19 cellular contexts compared by ENCODE assay signal in genomic region chrX:111180750-111181240, GRCh38.
"Had no signal": no experiment of that assay in that cellular context is flagged by ENCODE, and none has a peak within 500 bp of the region (broad histone marks: within the 10 kb centered on the region; RNA-seq: fewer than 3 reads in every experiment).

No MANE protein-coding gene starts in this region.

- H3K36me3 ChIP-seq: brain microvascular endothelial cell, lower lobe of right lung, upper lobe of left lung had no signal

- H3K27me3 ChIP-seq: brain microvascular endothelial cell, upper lobe of left lung had no signal

- H3K4me1 ChIP-seq: lower lobe of right lung, upper lobe of left lung had no signal

- H3K4me1 Mint-ChIP-seq: activated B cell treated with CpG ODN at 0.5 μM for 24 hours; activated CD4-positive, alpha-beta T cell treated with anti-CD3 and anti-CD28 coated beads, Interleukin-2, amount 10 ng/mL, durations not matched to agents 24 days and 14 days; central memory CD8-positive, alpha-beta T cell had no signal

- H3K9me3 ChIP-seq: lower lobe of right lung, upper lobe of left lung had no signal

- H3K4me3 ChIP-seq: lower lobe of right lung, upper lobe of left lung had no signal

- H3K27ac Mint-ChIP-seq: activated B cell treated with CpG ODN at 0.5 μM for 24 hours; activated CD4-positive, alpha-beta T cell treated with anti-CD3 and anti-CD28 coated beads, Interleukin-2, amount 10 ng/mL, durations not matched to agents 24 days and 14 days; activated CD8-positive, alpha-beta T cell treated with anti-CD3 and anti-CD28 coated beads, Interleukin-2, amount 10 ng/mL, durations not matched to agents 7 days and 5 days; activated naive CD4-positive, alpha-beta T cell treated with anti-CD3 and anti-CD28 coated beads, Interleukin-2, amount 50 U/mL, for 72 hours; stimulated activated naive CD8-positive, alpha-beta T cell treated with anti-CD3 and anti-CD28 coated beads, Interleukin-15, Interleukin-2, amounts not matched to agents 100 ng/mL and 50 ng/mL, for 24 hours had no signal

- H3K36me3 Mint-ChIP-seq: activated naive CD4-positive, alpha-beta T cell treated with anti-CD3 and anti-CD28 coated beads, Interleukin-2, amount 50 U/mL, for 72 hours had no signal

- H3K27me3 Mint-ChIP-seq: activated B cell treated with CpG ODN at 0.5 μM for 24 hours; central memory CD8-positive, alpha-beta T cell; stimulated activated naive CD8-positive, alpha-beta T cell treated with anti-CD3 and anti-CD28 coated beads, Interleukin-15, Interleukin-2, amounts not matched to agents 100 ng/mL and 50 ng/mL, for 24 hours had no signal

- H3K9me3 Mint-ChIP-seq: activated B cell treated with CpG ODN at 0.5 μM for 24 hours; activated CD4-positive, alpha-beta T cell treated with anti-CD3 and anti-CD28 coated beads, Interleukin-2, amount 10 ng/mL, durations not matched to agents 24 days and 14 days; activated naive CD4-positive, alpha-beta T cell treated with anti-CD3 and anti-CD28 coated beads, Interleukin-2, amount 50 U/mL, for 72 hours; central memory CD8-positive, alpha-beta T cell; stimulated activated naive CD8-positive, alpha-beta T cell treated with anti-CD3 and anti-CD28 coated beads, Interleukin-15, Interleukin-2, amounts not matched to agents 100 ng/mL and 50 ng/mL, for 24 hours had no signal

- H3K27ac ChIP-seq: brain microvascular endothelial cell, lower lobe of right lung, upper lobe of left lung had no signal

- DNase-seq: activated B cell treated with CpG ODN at 0.5 μM for 24 hours; activated CD4-positive, alpha-beta T cell treated with anti-CD3 and anti-CD28 coated beads, Interleukin-2, amount 10 ng/mL, durations not matched to agents 24 days and 14 days; activated CD8-positive, alpha-beta memory T cell treated with anti-CD3 and anti-CD28 coated beads, Interleukin-2, amount 50 U/mL, for 4 hours; activated CD8-positive, alpha-beta T cell treated with anti-CD3 and anti-CD28 coated beads, Interleukin-2, amount 10 ng/mL, durations not matched to agents 7 days and 5 days; activated effector memory CD4-positive, alpha-beta T cell treated with anti-CD3 and anti-CD28 coated beads, Interleukin-2, amount 50 U/mL, for 16 hours; activated T-cell treated with anti-CD3 and anti-CD28 coated beads, Interleukin-2, amount 50 U/mL, for 48 hours; amygdala; brain microvascular endothelial cell; cortex of kidney; effector CD4-positive, alpha-beta T cell; head of caudate nucleus; left colon; lower lobe of right lung; midbrain; upper lobe of left lung had no signal

- H3K4me3 Mint-ChIP-seq: activated B cell treated with CpG ODN at 0.5 μM for 24 hours; activated CD4-positive, alpha-beta T cell treated with anti-CD3 and anti-CD28 coated beads, Interleukin-2, amount 10 ng/mL, durations not matched to agents 24 days and 14 days; activated CD8-positive, alpha-beta T cell treated with anti-CD3 and anti-CD28 coated beads, Interleukin-2, amount 10 ng/mL, durations not matched to agents 7 days and 5 days; central memory CD8-positive, alpha-beta T cell; neural crest cell; stimulated activated naive CD8-positive, alpha-beta T cell treated with anti-CD3 and anti-CD28 coated beads, Interleukin-15, Interleukin-2, amounts not matched to agents 100 ng/mL and 50 ng/mL, for 24 hours had no signal
